ENCODE assay signal across 8 cellular contexts in genomic region chr2:119290859-119291587, GRCh38.
DNase-seq lines count a peak whose midpoint lies in the region; ATAC-seq and TF ChIP-seq lines count a peak whose summit lies in the region.

No MANE protein-coding gene starts in this region.

- no peaks in the 10 kb centered on the region for H3K27me3 ChIP-seq in gastroesophageal sphincter

- ATAC-seq in HG03442 (IDR thresholded peaks at IDR 0.05; ENCODE audit: unreplicated experiment) (peak; percentile 85), gastroesophageal sphincter (peak; percentile 61), HG02678 (IDR thresholded peaks at IDR 0.05; ENCODE audit: unreplicated experiment) (no peak), HG02763 (IDR thresholded peaks at IDR 0.05; ENCODE audit: unreplicated experiment) (no peak)
- peak; percentile 75 to 79 for ATAC-seq in activated T-cell treated with anti-CD3 and anti-CD28 coated beads, Interleukin-2, amount 50 U/mL, for 4 hours

- WGBS in gastroesophageal sphincter (ENCODE audit: low coverage in 1 of 2), 2 donors: 61 to 71% methylated on average over 4 to 8 of the region's 15 CpGs

- peaks cover 3% of the 10 kb centered on the region for H3K4me1 Mint-ChIP-seq in activated T-cell treated with anti-CD3 and anti-CD28 coated beads, Interleukin-2, amount 50 U/mL, for 4 hours (ENCODE audit: low read depth)

- H3K4me3 ChIP-seq in GM12864 (ENCODE audit: low read depth, low read length) (no peak overlapping the region), gastroesophageal sphincter (no peak overlapping the region)

- DNase-seq in GM12864 (ENCODE audit: low read depth) (peak; percentile 44), NCI-H82 treated with DMSO at 0.1 percent for 48 hours (lab: John Stamatoyannopoulos, UW; ENCODE audit: unreplicated experiment) (peak; percentile 37), posterior cingulate gyrus (peak; percentile 34 to 97 (median 70))
- peak; percentile 53 for DNase-seq in activated T-cell treated with anti-CD3 and anti-CD28 coated beads, Interleukin-2, amount 50 U/mL, for 4 hours

- no peak for TF ChIP-seq POLR2A in gastroesophageal sphincter (IDR thresholded peaks at IDR 0.05)

- no peaks in the 10 kb centered on the region for H3K9me3 Mint-ChIP-seq in activated T-cell treated with anti-CD3 and anti-CD28 coated beads, Interleukin-2, amount 50 U/mL, for 4 hours

- no peaks in the 10 kb centered on the region for H3K27me3 Mint-ChIP-seq in activated T-cell treated with anti-CD3 and anti-CD28 coated beads, Interleukin-2, amount 50 U/mL, for 4 hours (ENCODE audit: low read depth)

- no peak overlapping the region for H3K4me3 Mint-ChIP-seq in activated T-cell treated with anti-CD3 and anti-CD28 coated beads, Interleukin-2, amount 50 U/mL, for 4 hours

- no peak for TF ChIP-seq EP300 in gastroesophageal sphincter (IDR thresholded peaks at IDR 0.05)

- H3K36me3 ChIP-seq in gastroesophageal sphincter: peaks cover 0 to 24% of the 10 kb centered on the region in 2 donors

- TF ChIP-seq CTCF in GM12864 (IDR thresholded peaks at IDR 0.05; ENCODE audit: low read depth, low read length, missing control alignments) (peak; percentile 98), gastroesophageal sphincter (IDR thresholded peaks at IDR 0.05) (peak in 2 of 4 experiments; percentile 9 to 82)

- H3K36me3 Mint-ChIP-seq in activated T-cell treated with anti-CD3 and anti-CD28 coated beads, Interleukin-2, amount 50 U/mL, for 4 hours (ENCODE audit: insufficient read depth): peaks cover 6% of the 10 kb centered on the region

- intact Hi-C loops in posterior cingulate gyrus (cut with DNase I): no loop called here

- H3K4me1 ChIP-seq in gastroesophageal sphincter: peaks cover 0 to 40% (median 0%) of the 10 kb centered on the region in 3 donors

- H3K9me3 ChIP-seq in gastroesophageal sphincter: no peaks in the 10 kb centered on the region

- H3K27ac ChIP-seq in gastroesophageal sphincter: no peak overlapping the region

Comparison
In these comparisons a context has a peak if more than half of its experiments do, and no peak if none do; other contexts are left out.
1. ATAC-seq: peak in HG03442 (single experiment), activated T-cell treated with anti-CD3 and anti-CD28 coated beads, Interleukin-2, amount 50 U/mL, for 4 hours (2 of 2) and gastroesophageal sphincter (single experiment); none in HG02678 (single experiment) and HG02763 (single experiment).
2. Peak in every context shown above with its lines, with median percentiles within 50 percentile points of each other: DNase-seq.